In the genomic region with DNA sequence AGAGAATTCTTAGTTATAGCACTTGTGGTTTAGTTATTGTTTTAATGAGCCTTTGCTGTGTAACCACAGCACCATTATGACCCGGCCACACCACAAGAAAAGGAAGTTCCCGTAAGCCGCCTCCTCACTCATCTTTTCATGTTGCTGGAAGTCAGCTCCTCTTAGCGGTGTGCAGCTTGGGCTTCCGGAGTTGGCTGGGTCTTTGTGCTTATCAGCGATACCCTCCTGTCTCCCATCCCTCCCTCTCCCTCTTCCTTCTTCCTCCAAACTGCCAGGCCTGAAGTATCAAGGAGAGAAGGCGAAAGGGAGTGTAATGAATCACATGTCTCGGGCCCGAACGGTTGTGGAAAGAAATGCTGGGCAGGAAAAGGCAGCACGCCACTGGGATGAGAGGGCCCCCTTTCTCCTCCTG, we compare ENCODE assay signal across 9 cellular contexts.
DNase-seq lines count a peak whose midpoint lies in the region; ATAC-seq, FAIRE-seq and TF ChIP-seq lines count a peak whose summit lies in the region.
"Had no signal": no experiment of that assay in that cellular context is flagged by ENCODE, and none has a peak within 500 bp of the region (broad histone marks: within the 10 kb centered on the region; RNA-seq: fewer than 3 reads in every experiment).

No MANE protein-coding gene starts in this region.

- H3K9me1 ChIP-seq in K562 (ENCODE audit: control insufficient read depth, insufficient read depth, low read length), result no peaks in the 10 kb centered on the region

- no peaks in the 10 kb centered on the region for H4K20me1 ChIP-seq in K562 (replicated peaks; ENCODE audit: control insufficient read depth, insufficient read depth, low read length)

- H3K4me2 ChIP-seq in K562 (ENCODE audit: insufficient read depth, low read length), result peak overlapping the region; percentile 36; the same call in 1 of the 2 replicates

- 0% methylated on average over 10 of the region's 11 CpGs for WGBS in K562 (ENCODE audit: insufficient coverage, low coverage, missing lambda C conversion rate)

- no peaks in the 10 kb centered on the region for H3K4me1 ChIP-seq in K562 (replicated peaks in 1 of 2; ENCODE audit: control insufficient read depth in 2 of 2, insufficient read depth in 2 of 2, low read length in 2 of 2)
- H3K4me1 ChIP-seq: Peyer's patch had no signal

- H3K27me3 ChIP-seq in K562 (ENCODE audit: control insufficient read depth in 2 of 2, insufficient read depth in 2 of 2, low read length in 2 of 2), result no peaks in the 10 kb centered on the region; a peak in 1 of 5 replicates
- H3K27me3 ChIP-seq: Peyer's patch had no signal

- ATAC-seq in GM18873 (IDR thresholded peaks at IDR 0.05; ENCODE audit: low FRiP score, unreplicated experiment) (peak; percentile 73), HG02884 (IDR thresholded peaks at IDR 0.05; ENCODE audit: unreplicated experiment) (peak; percentile 76), K562 (peak; percentile 69), omental fat pad (ENCODE audit: low FRiP score) (no peak)

- intact Hi-C loops in K562 (cut with micrococcal nuclease), result loop anchor here (5.0 to 10.0 kb wide), 2 partner anchors 72 to 440 kb away; no protein-coding TSS in a partner anchor

- TF ChIP-seq POLR2A in K562 (conservative IDR thresholded peaks at IDR 0.05), result no peak

- H3K36me3 ChIP-seq in K562 (ENCODE audit: control insufficient read depth, insufficient read depth, low read length), result no peaks in the 10 kb centered on the region
- H3K36me3 ChIP-seq: Peyer's patch had no signal

- no peak overlapping the region for H3K27ac ChIP-seq in K562 (ENCODE audit: extremely low read depth, low read depth, low read length)
- H3K27ac ChIP-seq: Peyer's patch had no signal

- no peak for TF ChIP-seq EP300 in K562 (IDR thresholded peaks at IDR 0.05; ENCODE audit: low read length)

- POLR2A ChIA-PET in K562 (lab: Yijun Ruan, JAX), result no interaction called here

- in situ Hi-C loops in K562 (cut with MboI), result no loop called here

- H3K9ac ChIP-seq in K562 (ENCODE audit: insufficient read depth in 1 of 2, low read depth in 2 of 2, low read length in 2 of 2), result no peak overlapping the region

- TF ChIP-seq RAD21 in K562 (CRISPR knock-in tag; conservative IDR thresholded peaks at IDR 0.05 in 1 of 2, IDR thresholded peaks at IDR 0.05 in 1 of 2), result no peak

- BruUV-seq in K562 (replicated peaks; lab: Mats Ljungman, UMichigan), result no TSS peak

- CTCF ChIA-PET in K562 (lab: Yijun Ruan, JAX; ENCODE audit: low intra/inter-chr PET ratio), result no interaction called here

- H3K9me3 ChIP-seq in K562 (replicated peaks; ENCODE audit: control insufficient read depth, insufficient read depth, low read depth, low read length), result no peaks in the 10 kb centered on the region
- H3K9me3 ChIP-seq: Peyer's patch had no signal

- TF ChIP-seq CTCF in K562 (IDR thresholded peaks at IDR 0.05 in 2 of 3, conservative IDR thresholded peaks at IDR 0.05 in 1 of 3; ENCODE audit: insufficient read depth in 2 of 3, low read depth in 1 of 3, low read length in 3 of 3) (no peak), omental fat pad (IDR thresholded peaks at IDR 0.05) (no peak)

- FAIRE-seq in K562 (lab: Jason Lieb, UNC), result no peak

- DNase-seq in T-helper 1 cell (peak in 3 of 5 donors; percentile 6 to 86 (median 7)), K562 (ENCODE audit: extremely low read depth in 1 of 4, low spot score in 3 of 4) (peak in 2 of 4 experiments; percentile 7 to 45), NCI-H1436 (lab: John Stamatoyannopoulos, UW) (no peak), omental fat pad (ENCODE audit: low spot score) (no peak)
- DNase-seq in stimulated activated CD8-positive, alpha-beta memory T cell treated with anti-CD3 and anti-CD28 coated beads, Interleukin-4, amount 100 ng/mL, for 24 hours (ENCODE audit: low read depth), result peak; percentile 22
- DNase-seq in activated CD4-positive, CD25-positive, alpha-beta regulatory T cell (lab: John Stamatoyannopoulos, UW), result no peak

- H3K4me3 ChIP-seq in K562, result no peak overlapping the region
- H3K4me3 ChIP-seq: Peyer's patch had no signal

- H3K79me2 ChIP-seq in K562 (ENCODE audit: control insufficient read depth, insufficient read depth, low read length), result no peaks in the 10 kb centered on the region

- H2AFZ ChIP-seq in K562 (ENCODE audit: low read depth, low read length), result 0 out of 2 replicates have a peak overlapping the region, but pooled peaks have one; percentile 44

TF ChIP-seq in K562, 482 proteins besides CTCF, POLR2A, EP300 and RAD21 (continues in another document):
- TF ChIP-seq SOX6 (IDR thresholded peaks at IDR 0.05) (peak; percentile 51; the same call in 1 of the 2 replicates), BRD4 (IDR thresholded peaks at IDR 0.05) (no peak), MBD2 (IDR thresholded peaks at IDR 0.05; ENCODE audit: borderline replicate concordance, low read depth) (no peak), SNRNP70 (optimal IDR thresholded peaks at IDR 0.05; ENCODE audit: low read depth, low read length) (no peak), PHF21A (IDR thresholded peaks at IDR 0.05; ENCODE audit: borderline replicate concordance, low read depth) (no peak), ZNF655 (CRISPR knock-in tag; IDR thresholded peaks at IDR 0.05) (no peak), GABPA (tag; conservative IDR thresholded peaks at IDR 0.05; ENCODE audit: low read depth) (peak; percentile 58), SIN3A (IDR thresholded peaks at IDR 0.05; ENCODE audit: borderline replicate concordance in 2 of 2, control insufficient read depth in 1 of 2, low read depth in 2 of 2, low read length in 2 of 2) (no peak), ZNF408 (CRISPR knock-in tag; IDR thresholded peaks at IDR 0.05; ENCODE audit: low read depth) (no peak), ZNF444 (CRISPR knock-in tag; IDR thresholded peaks at IDR 0.05) (peak; percentile 72; the same call in 1 of the 2 replicates)
- TF ChIP-seq, protein P1, sequence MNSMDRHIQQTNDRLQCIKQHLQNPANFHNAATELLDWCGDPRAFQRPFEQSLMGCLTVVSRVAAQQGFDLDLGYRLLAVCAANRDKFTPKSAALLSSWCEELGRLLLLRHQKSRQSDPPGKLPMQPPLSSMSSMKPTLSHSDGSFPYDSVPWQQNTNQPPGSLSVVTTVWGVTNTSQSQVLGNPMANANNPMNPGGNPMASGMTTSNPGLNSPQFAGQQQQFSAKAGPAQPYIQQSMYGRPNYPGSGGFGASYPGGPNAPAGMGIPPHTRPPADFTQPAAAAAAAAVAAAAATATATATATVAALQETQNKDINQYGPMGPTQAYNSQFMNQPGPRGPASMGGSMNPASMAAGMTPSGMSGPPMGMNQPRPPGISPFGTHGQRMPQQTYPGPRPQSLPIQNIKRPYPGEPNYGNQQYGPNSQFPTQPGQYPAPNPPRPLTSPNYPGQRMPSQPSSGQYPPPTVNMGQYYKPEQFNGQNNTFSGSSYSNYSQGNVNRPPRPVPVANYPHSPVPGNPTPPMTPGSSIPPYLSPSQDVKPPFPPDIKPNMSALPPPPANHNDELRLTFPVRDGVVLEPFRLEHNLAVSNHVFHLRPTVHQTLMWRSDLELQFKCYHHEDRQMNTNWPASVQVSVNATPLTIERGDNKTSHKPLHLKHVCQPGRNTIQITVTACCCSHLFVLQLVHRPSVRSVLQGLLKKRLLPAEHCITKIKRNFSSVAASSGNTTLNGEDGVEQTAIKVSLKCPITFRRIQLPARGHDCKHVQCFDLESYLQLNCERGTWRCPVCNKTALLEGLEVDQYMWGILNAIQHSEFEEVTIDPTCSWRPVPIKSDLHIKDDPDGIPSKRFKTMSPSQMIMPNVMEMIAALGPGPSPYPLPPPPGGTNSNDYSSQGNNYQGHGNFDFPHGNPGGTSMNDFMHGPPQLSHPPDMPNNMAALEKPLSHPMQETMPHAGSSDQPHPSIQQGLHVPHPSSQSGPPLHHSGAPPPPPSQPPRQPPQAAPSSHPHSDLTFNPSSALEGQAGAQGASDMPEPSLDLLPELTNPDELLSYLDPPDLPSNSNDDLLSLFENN (IDR thresholded peaks at IDR 0.05; ENCODE audit: low read depth in 2 of 2, low read length in 2 of 2), result no peak
- TF ChIP-seq, protein P2, sequence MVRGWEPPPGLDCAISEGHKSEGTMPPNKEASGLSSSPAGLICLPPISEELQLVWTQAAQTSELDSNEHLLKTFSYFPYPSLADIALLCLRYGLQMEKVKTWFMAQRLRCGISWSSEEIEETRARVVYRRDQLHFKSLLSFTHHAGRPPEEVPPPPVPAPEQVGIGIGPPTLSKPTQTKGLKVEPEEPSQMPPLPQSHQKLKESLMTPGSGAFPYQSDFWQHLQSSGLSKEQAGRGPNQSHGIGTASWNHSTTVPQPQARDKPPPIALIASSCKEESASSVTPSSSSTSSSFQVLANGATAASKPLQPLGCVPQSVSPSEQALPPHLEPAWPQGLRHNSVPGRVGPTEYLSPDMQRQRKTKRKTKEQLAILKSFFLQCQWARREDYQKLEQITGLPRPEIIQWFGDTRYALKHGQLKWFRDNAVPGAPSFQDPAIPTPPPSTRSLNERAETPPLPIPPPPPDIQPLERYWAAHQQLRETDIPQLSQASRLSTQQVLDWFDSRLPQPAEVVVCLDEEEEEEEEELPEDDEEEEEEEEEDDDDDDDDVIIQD (CRISPR knock-in tag; IDR thresholded peaks at IDR 0.05), result no peak

Comparison
In these comparisons a context has a peak if more than half of its experiments do, and no peak if none do; other contexts are left out.
1. DNase-seq: peak in T-helper 1 cell (3 of 5) and stimulated activated CD8-positive, alpha-beta memory T cell treated with anti-CD3 and anti-CD28 coated beads, Interleukin-4, amount 100 ng/mL, for 24 hours (single experiment); none in NCI-H1436 (single experiment), activated CD4-positive, CD25-positive, alpha-beta regulatory T cell (0 of 4) and omental fat pad (single experiment).